12 cellular contexts compared by ENCODE assay signal in genomic region chr4:67635331-67635730, GRCh38.
DNase-seq lines count a peak whose midpoint lies in the region; ATAC-seq and TF ChIP-seq lines count a peak whose summit lies in the region.
"Had no signal": no experiment of that assay in that cellular context is flagged by ENCODE, and none has a peak within 500 bp of the region (broad histone marks: within the 10 kb centered on the region; RNA-seq: fewer than 3 reads in every experiment).

No MANE protein-coding gene starts in this region.

- TF ChIP-seq CTCF in esophagus muscularis mucosa (IDR thresholded peaks at IDR 0.05), result no peak

- intact Hi-C loops in esophagus muscularis mucosa (cut with DNase I), result no loop called here

- TF ChIP-seq EP300 in esophagus muscularis mucosa (IDR thresholded peaks at IDR 0.05), result no peak

- H3K27ac ChIP-seq in angular gyrus (ENCODE audit: low read depth, low read length) (peak overlapping the region; percentile 59), substantia nigra (ENCODE audit: low read depth, low read length, poor library complexity, severe bottlenecking) (peak overlapping the region; percentile 43), esophagus muscularis mucosa (replicated peaks in 1 of 4) (no peak overlapping the region)
- H3K27ac ChIP-seq: A549, BLaER1 had no signal

- no peaks in the 10 kb centered on the region for H3K4me1 ChIP-seq in esophagus muscularis mucosa
- H3K4me1 ChIP-seq: A549, BLaER1 had no signal

- WGBS in esophagus muscularis mucosa, result 90% methylated on average over 2 of the region's 2 CpGs

- ATAC-seq in GM19467 (IDR thresholded peaks at IDR 0.05; ENCODE audit: unreplicated experiment) (no peak), GM19324 (IDR thresholded peaks at IDR 0.05; ENCODE audit: low FRiP score, unreplicated experiment) (no peak)
- ATAC-seq: A549, HCT116 had no signal

- no peak overlapping the region for H3K4me3 ChIP-seq in esophagus muscularis mucosa
- H3K4me3 ChIP-seq: A549, BLaER1 had no signal

- H3K9me3 ChIP-seq in esophagus muscularis mucosa, result no peaks in the 10 kb centered on the region
- H3K9me3 ChIP-seq: A549 had no signal

- peaks cover 20 to 75% (median 52%) of the 10 kb centered on the region in 4 donors for H3K36me3 ChIP-seq in esophagus muscularis mucosa

- no peaks in the 10 kb centered on the region for H3K27me3 ChIP-seq in esophagus muscularis mucosa
- H3K27me3 ChIP-seq: BLaER1 had no signal

- DNase-seq in globus pallidus (ENCODE audit: low spot score) (peak; percentile 70), substantia nigra (lab: John Stamatoyannopoulos, UW) (peak in 1 of 49 donors; percentile 10), esophagus muscularis mucosa (ENCODE audit: extremely low spot score) (no peak)
- DNase-seq: CD4-positive, CD25-positive, alpha-beta regulatory T cell; DMS53; GF-D8 had no signal

- TF ChIP-seq POLR2A in esophagus muscularis mucosa (IDR thresholded peaks at IDR 0.05; ENCODE audit: low read depth), result no peak

Comparison
In these comparisons a context has a peak if more than half of its experiments do, and no peak if none do; other contexts are left out.
1. H3K27ac ChIP-seq: peak in angular gyrus (single experiment) and substantia nigra (single experiment); none in esophagus muscularis mucosa (0 of 4).